In genomic region chr12:99055294-99055693, GRCh38 we compare ENCODE assay signal across 1 cellular context.
TF ChIP-seq lines count a peak whose summit lies in the region.

No MANE protein-coding gene starts in this region.

TF ChIP-seq in GM23338, 12 proteins besides CTCF, POLR2A, EP300 and RAD21 (continued from another document):
- TF ChIP-seq ZNF462 (CRISPR knock-in tag; IDR thresholded peaks at IDR 0.05) (no peak), JUNB (IDR thresholded peaks at IDR 0.05; ENCODE audit: unreplicated experiment) (no peak), EZH2 (IDR thresholded peaks at IDR 0.05; ENCODE audit: low read depth, unreplicated experiment) (no peak)
